1 cellular context compared by ENCODE assay signal in genomic region chr15:31280037-31280830, GRCh38.
TF ChIP-seq lines count a peak whose summit lies in the region.

No MANE protein-coding gene starts in this region.

TF ChIP-seq in WTC11, 78 proteins besides CTCF, POLR2A, EP300 and RAD21 (continued from another document):
- TF ChIP-seq AFF4 (CRISPR knock-in tag; IDR thresholded peaks at IDR 0.05; ENCODE audit: borderline replicate concordance) (no peak), CBFB (CRISPR knock-in tag; IDR thresholded peaks at IDR 0.05; ENCODE audit: low read depth) (no peak), PREB (CRISPR knock-in tag; IDR thresholded peaks at IDR 0.05; ENCODE audit: borderline replicate concordance) (no peak), GABPB1 (CRISPR knock-in tag; IDR thresholded peaks at IDR 0.05) (no peak), KAT7 (CRISPR knock-in tag; IDR thresholded peaks at IDR 0.05; ENCODE audit: borderline replicate concordance) (no peak), ZNF416 (CRISPR knock-in tag; IDR thresholded peaks at IDR 0.05) (no peak), PRDM15 (CRISPR knock-in tag; IDR thresholded peaks at IDR 0.05) (no peak), ZNF281 (CRISPR knock-in tag; IDR thresholded peaks at IDR 0.05) (no peak), NR2C2 (CRISPR knock-in tag; IDR thresholded peaks at IDR 0.05) (no peak), AR (CRISPR knock-in tag; IDR thresholded peaks at IDR 0.05) (no peak), NR1H2 (CRISPR knock-in tag; IDR thresholded peaks at IDR 0.05) (no peak)
TF ChIP-seq in WTC11: peak in this region for 0.
